8 cellular contexts compared by ENCODE assay signal in genomic region chr16:54936979-54937672, GRCh38. TPM values are rescaled to one million over a fixed set of nuclear protein-coding genes. Genes with fewer than 3 reads are reported as not detected.
A peak's percentile ranks its signal among the peaks of the same experiment; 100 is the strongest.
DNase-seq lines count a peak whose midpoint lies in the region; ATAC-seq and TF ChIP-seq lines count a peak whose summit lies in the region.

No MANE protein-coding gene starts in this region.

- H3K27me3 Mint-ChIP-seq in activated T-helper 1 cell treated with anti-CD3 and anti-CD28 coated beads, Interleukin-12 subunit alpha, Interleukin-12 subunit beta, Interleukin-2, Interleukin-4 antibody, amounts not matched to agents 30 ng/mL and 10 ng/mL and 1 ng/mL, durations not matched to agents 14 hours and 24 hours and 36 hours (ENCODE audit: insufficient read depth): peaks cover 79% of the 10 kb centered on the region
- peaks cover 86% of the 10 kb centered on the region for H3K27me3 Mint-ChIP-seq in stimulated activated naive CD8-positive, alpha-beta T cell treated with anti-CD3 and anti-CD28 coated beads, Interleukin-15, Interleukin-2, amounts not matched to agents 100 ng/mL and 50 ng/mL, for 24 hours

- ATAC-seq in GM18505 (IDR thresholded peaks at IDR 0.05; ENCODE audit: unreplicated experiment): no peak

- H3K27ac Mint-ChIP-seq in activated T-helper 1 cell treated with anti-CD3 and anti-CD28 coated beads, Interleukin-12 subunit alpha, Interleukin-12 subunit beta, Interleukin-2, Interleukin-4 antibody, amounts not matched to agents 30 ng/mL and 10 ng/mL and 1 ng/mL, durations not matched to agents 14 hours and 24 hours and 36 hours: peak overlapping the region; percentile 75
- H3K27ac Mint-ChIP-seq in stimulated activated naive CD8-positive, alpha-beta T cell treated with anti-CD3 and anti-CD28 coated beads, Interleukin-15, Interleukin-2, amounts not matched to agents 100 ng/mL and 50 ng/mL, for 24 hours: no peak overlapping the region

- intact Hi-C loops in activated T-helper 1 cell treated with anti-CD3 and anti-CD28 coated beads, Interleukin-12 subunit alpha, Interleukin-12 subunit beta, Interleukin-2, Interleukin-4 antibody, amounts not matched to agents 30 ng/mL and 10 ng/mL and 1 ng/mL, durations not matched to agents 14 hours and 24 hours and 36 hours (cut with micrococcal nuclease): loop anchor here (1.0 to 5.0 kb wide), 4 partner anchors 8 to 1255 kb away; partner anchors contain the start of gene GNAO1

- peak overlapping the region; percentile 66 for H3K4me3 ChIP-seq in iPS-15b (ENCODE audit: low read depth, low read length)

- no peak overlapping the region for H3K9ac ChIP-seq in iPS-15b (ENCODE audit: low read depth, low read length)

- no peaks in the 10 kb centered on the region for H3K4me1 Mint-ChIP-seq in activated T-helper 1 cell treated with anti-CD3 and anti-CD28 coated beads, Interleukin-12 subunit alpha, Interleukin-12 subunit beta, Interleukin-2, Interleukin-4 antibody, amounts not matched to agents 30 ng/mL and 10 ng/mL and 1 ng/mL, durations not matched to agents 14 hours and 24 hours and 36 hours (ENCODE audit: low read depth)
- H3K4me1 Mint-ChIP-seq in stimulated activated naive CD8-positive, alpha-beta T cell treated with anti-CD3 and anti-CD28 coated beads, Interleukin-15, Interleukin-2, amounts not matched to agents 100 ng/mL and 50 ng/mL, for 24 hours (ENCODE audit: low read depth): peaks cover 27% of the 10 kb centered on the region

- H3K36me3 Mint-ChIP-seq in activated T-helper 1 cell treated with anti-CD3 and anti-CD28 coated beads, Interleukin-12 subunit alpha, Interleukin-12 subunit beta, Interleukin-2, Interleukin-4 antibody, amounts not matched to agents 30 ng/mL and 10 ng/mL and 1 ng/mL, durations not matched to agents 14 hours and 24 hours and 36 hours (ENCODE audit: low read depth): no peaks in the 10 kb centered on the region
- H3K36me3 Mint-ChIP-seq in stimulated activated naive CD8-positive, alpha-beta T cell treated with anti-CD3 and anti-CD28 coated beads, Interleukin-15, Interleukin-2, amounts not matched to agents 100 ng/mL and 50 ng/mL, for 24 hours (ENCODE audit: low read depth): no peaks in the 10 kb centered on the region

- peaks cover 8% of the 10 kb centered on the region for H3K4me1 ChIP-seq in iPS-15b (ENCODE audit: control insufficient read depth, insufficient read depth, low read length)

- H3K9me3 ChIP-seq in iPS-15b (ENCODE audit: control insufficient read depth, insufficient read depth, low read length): no peaks in the 10 kb centered on the region

- H3K9me3 Mint-ChIP-seq in activated T-helper 1 cell treated with anti-CD3 and anti-CD28 coated beads, Interleukin-12 subunit alpha, Interleukin-12 subunit beta, Interleukin-2, Interleukin-4 antibody, amounts not matched to agents 30 ng/mL and 10 ng/mL and 1 ng/mL, durations not matched to agents 14 hours and 24 hours and 36 hours: no peaks in the 10 kb centered on the region
- no peaks in the 10 kb centered on the region for H3K9me3 Mint-ChIP-seq in stimulated activated naive CD8-positive, alpha-beta T cell treated with anti-CD3 and anti-CD28 coated beads, Interleukin-15, Interleukin-2, amounts not matched to agents 100 ng/mL and 50 ng/mL, for 24 hours

- no peak for TF ChIP-seq POLR2A in GM18505 (IDR thresholded peaks at IDR 0.05; ENCODE audit: borderline replicate concordance, extremely low read depth, insufficient read depth, insufficient read length)

- H3K36me3 ChIP-seq in iPS-15b (ENCODE audit: control insufficient read depth, insufficient read depth, low read length): no peaks in the 10 kb centered on the region

- peaks cover 94% of the 10 kb centered on the region for H3K27me3 ChIP-seq in iPS-15b (ENCODE audit: control insufficient read depth, insufficient read depth, low read length)

- H3K4me3 Mint-ChIP-seq in activated T-helper 1 cell treated with anti-CD3 and anti-CD28 coated beads, Interleukin-12 subunit alpha, Interleukin-12 subunit beta, Interleukin-2, Interleukin-4 antibody, amounts not matched to agents 30 ng/mL and 10 ng/mL and 1 ng/mL, durations not matched to agents 14 hours and 24 hours and 36 hours: no peak overlapping the region
- H3K4me3 Mint-ChIP-seq in stimulated activated naive CD8-positive, alpha-beta T cell treated with anti-CD3 and anti-CD28 coated beads, Interleukin-15, Interleukin-2, amounts not matched to agents 100 ng/mL and 50 ng/mL, for 24 hours: peak overlapping the region; percentile 45

- peak; percentile 4 to 14 for DNase-seq in NOMO-1 (lab: John Stamatoyannopoulos, UW; ENCODE audit: unreplicated experiment in 2 of 2)
- no peak for DNase-seq in NOMO-1 treated with DMSO at 0.1 percent for 48 hours (lab: John Stamatoyannopoulos, UW; ENCODE audit: unreplicated experiment)
- no peak for DNase-seq in activated T-helper 1 cell treated with anti-CD3 and anti-CD28 coated beads, Interleukin-12 subunit alpha, Interleukin-12 subunit beta, Interleukin-2, Interleukin-4 antibody, amounts not matched to agents 30 ng/mL and 10 ng/mL and 1 ng/mL, durations not matched to agents 14 hours and 24 hours and 36 hours (ENCODE audit: low spot score)
- no peak for DNase-seq in COLO829 (ENCODE audit: low spot score)
- no peak for DNase-seq in cortex of kidney (lab: John Stamatoyannopoulos, UW)

RNA-seq across cellular contexts. Expression of gene IRX5, which starts 6.5 kb away (rescaled TPM):
- 0.16 and 0.20 TPM in 2 replicates for total RNA-seq in activated T-helper 1 cell treated with anti-CD3 and anti-CD28 coated beads, Interleukin-12 subunit alpha, Interleukin-12 subunit beta, Interleukin-2, Interleukin-4 antibody, amounts not matched to agents 30 ng/mL and 10 ng/mL and 1 ng/mL, durations not matched to agents 14 hours and 24 hours and 36 hours

Comparison
In these comparisons a context has a peak if more than half of its experiments do, and no peak if none do; other contexts are left out.
1. DNase-seq: peak in NOMO-1 (2 of 2); none in NOMO-1 treated with DMSO at 0.1 percent for 48 hours (single experiment), activated T-helper 1 cell treated with anti-CD3 and anti-CD28 coated beads, Interleukin-12 subunit alpha, Interleukin-12 subunit beta, Interleukin-2, Interleukin-4 antibody, amounts not matched to agents 30 ng/mL and 10 ng/mL and 1 ng/mL, durations not matched to agents 14 hours and 24 hours and 36 hours (single experiment), COLO829 (single experiment) and cortex of kidney (single experiment).